Comparison of ENCODE assay signal across 11 cellular contexts in genomic region chr18:59005266-59005665, GRCh38.
DNase-seq lines count a peak whose midpoint lies in the region; ATAC-seq, FAIRE-seq and TF ChIP-seq lines count a peak whose summit lies in the region.
"Had no signal": no experiment of that assay in that cellular context is flagged by ENCODE, and none has a peak within 500 bp of the region (broad histone marks: within the 10 kb centered on the region; RNA-seq: fewer than 3 reads in every experiment).

No MANE protein-coding gene starts in this region.

- no peak overlapping the region for H3K4me2 ChIP-seq in endothelial cell of umbilical vein (ENCODE audit: insufficient read depth, low read length)

- H4K20me1 ChIP-seq in endothelial cell of umbilical vein (replicated peaks; ENCODE audit: control insufficient read depth, extremely low read depth, insufficient read depth, low read length): no peaks in the 10 kb centered on the region

- H3K27ac ChIP-seq in endothelial cell of umbilical vein (ENCODE audit: insufficient read depth, low read depth, low read length): no peak overlapping the region

- intact Hi-C loops in endothelial cell of umbilical vein (cut with micrococcal nuclease): loop anchor here (1.0 kb wide), 1 partner anchor 13 kb away; no protein-coding TSS in a partner anchor

- H3K36me3 ChIP-seq in endothelial cell of umbilical vein (ENCODE audit: control insufficient read depth in 2 of 2, extremely low read depth in 1 of 2, insufficient read depth in 2 of 2, low read length in 2 of 2): no peaks in the 10 kb centered on the region
- H3K36me3 ChIP-seq: BE2C had no signal

- no peak for ATAC-seq in HG03354 (IDR thresholded peaks at IDR 0.05; ENCODE audit: poor library complexity, severe bottlenecking, unreplicated experiment)
- no peak for ATAC-seq in GM21723 (IDR thresholded peaks at IDR 0.05; ENCODE audit: unreplicated experiment)

- H3K27me3 ChIP-seq in endothelial cell of umbilical vein (ENCODE audit: control insufficient read depth in 2 of 2, insufficient read depth in 2 of 2, low read length in 2 of 2): no peaks in the 10 kb centered on the region
- H3K27me3 ChIP-seq: BE2C had no signal

- no TSS peak for BruUV-seq in endothelial cell of umbilical vein (replicated peaks; lab: Mats Ljungman, UMichigan)

- dilution Hi-C loops in endothelial cell of umbilical vein (cut with MboI; ENCODE audit: extremely low pct_ligation_motif_present, low sequenced_read_pairs): no loop called here

- TF ChIP-seq CTCF in endothelial cell of umbilical vein (IDR thresholded peaks at IDR 0.05; ENCODE audit: extremely low read depth in 1 of 2, insufficient read depth in 1 of 2, low read depth in 1 of 2, low read length in 2 of 2): no peak

- H3K9ac ChIP-seq in endothelial cell of umbilical vein (replicated peaks; ENCODE audit: extremely low read depth, insufficient read depth, low read length): no peak overlapping the region

- DNase-seq in ACHN (peak; percentile 4), NCI-H69 (lab: John Stamatoyannopoulos, UW) (peak; percentile 49), endothelial cell of umbilical vein (ENCODE audit: low read depth, low spot score) (peak; percentile 30), mucosa of gallbladder (ENCODE audit: low spot score) (peak; percentile 28), RKO (ENCODE audit: low spot score) (no peak), SIG-M5 (lab: John Stamatoyannopoulos, UW) (no peak)
- DNase-seq: BE2C; NCI-H1694; stimulated activated CD4-positive, alpha-beta T cell treated with anti-CD3 and anti-CD28 coated beads, Interleukin-2, amount 100 ng/mL, for 48 hours had no signal

- H3K9me1 ChIP-seq in endothelial cell of umbilical vein (replicated peaks; ENCODE audit: control insufficient read depth, extremely low read depth, insufficient read depth, low read length): no peaks in the 10 kb centered on the region

- peak; percentile 75 for FAIRE-seq in endothelial cell of umbilical vein (lab: Jason Lieb, UNC)

- H2AFZ ChIP-seq in endothelial cell of umbilical vein (ENCODE audit: low read depth, low read length): peak overlapping the region; percentile 28

- CTCF ChIA-PET in endothelial cell of umbilical vein (lab: Charles Lee): no interaction called here

- H3K4me3 ChIP-seq in endothelial cell of umbilical vein (replicated peaks in 1 of 3; ENCODE audit: insufficient read depth in 1 of 3, low read depth in 1 of 3, low read length in 3 of 3): no peak overlapping the region

- H3K79me2 ChIP-seq in endothelial cell of umbilical vein (ENCODE audit: control insufficient read depth, insufficient read depth, low read length): no peaks in the 10 kb centered on the region

- peaks cover 7% of the 10 kb centered on the region for H3K4me1 ChIP-seq in endothelial cell of umbilical vein (ENCODE audit: control insufficient read depth, extremely low read depth, insufficient read depth, low read length)
- H3K4me1 ChIP-seq: BE2C had no signal

- in situ Hi-C loops in ACHN (cut with HindIII; ENCODE audit: low pct_ligation_motif_present, low pct_unique_long_range_greater_than_20kb, low sequenced_read_pairs): no loop called here

- TF ChIP-seq POLR2A in endothelial cell of umbilical vein (IDR thresholded peaks at IDR 0.05; ENCODE audit: low read depth, low read length): no peak

- POLR2A ChIA-PET in endothelial cell of umbilical vein (lab: Charles Lee): no interaction called here

- H3K9me3 ChIP-seq in endothelial cell of umbilical vein (replicated peaks; ENCODE audit: control insufficient read depth, insufficient read depth, low read length): no peaks in the 10 kb centered on the region
- H3K9me3 ChIP-seq: BE2C had no signal

TF ChIP-seq in endothelial cell of umbilical vein, 7 proteins besides CTCF, POLR2A, EP300 and RAD21:
- TF ChIP-seq FOS (IDR thresholded peaks at IDR 0.05; ENCODE audit: borderline replicate concordance, insufficient read depth, low read length) (no peak), EZH2 (IDR thresholded peaks at IDR 0.05; ENCODE audit: borderline replicate concordance, low read depth, low read length, severe bottlenecking) (no peak), JUN (IDR thresholded peaks at IDR 0.05; ENCODE audit: borderline replicate concordance, insufficient read depth, insufficient read length, low read depth) (no peak), POLR2AphosphoS5 (IDR thresholded peaks at IDR 0.05; ENCODE audit: insufficient read depth, low read depth, low read length) (no peak), MAX (IDR thresholded peaks at IDR 0.05; ENCODE audit: insufficient read depth, insufficient read length) (no peak), GATA2 (IDR thresholded peaks at IDR 0.05; ENCODE audit: insufficient read depth, insufficient read length, low read depth, low read length) (no peak), MYC (IDR thresholded peaks at IDR 0.05; ENCODE audit: low read depth, low read length) (no peak)

Comparison
In these comparisons a context has a peak if more than half of its experiments do, and no peak if none do; other contexts are left out.
1. DNase-seq: peak in ACHN (single experiment), NCI-H69 (single experiment), endothelial cell of umbilical vein (single experiment) and mucosa of gallbladder (single experiment); none in RKO (single experiment) and SIG-M5 (single experiment).